11 cellular contexts compared by ENCODE assay signal in genomic region chr13:23966221-23966690, GRCh38.
DNase-seq lines count a peak whose midpoint lies in the region; ATAC-seq and TF ChIP-seq lines count a peak whose summit lies in the region.
"Had no signal": no experiment of that assay in that cellular context is flagged by ENCODE, and none has a peak within 500 bp of the region (broad histone marks: within the 10 kb centered on the region; RNA-seq: fewer than 3 reads in every experiment).

No MANE protein-coding gene starts in this region.

- TF ChIP-seq POLR2A in stomach (IDR thresholded peaks at IDR 0.05): no peak

- H3K4me1 ChIP-seq in stomach: peaks cover 0 to 18% (median 8%) of the 10 kb centered on the region in 4 donors

- no peaks in the 10 kb centered on the region for H3K9me3 ChIP-seq in stomach

- H3K4me1 Mint-ChIP-seq in activated B cell treated with CpG ODN at 0.5 μM for 24 hours: peaks cover 4% of the 10 kb centered on the region

- H3K36me3 ChIP-seq in stomach: no peaks in the 10 kb centered on the region

- DNase-seq in activated CD8-positive, alpha-beta memory T cell treated with anti-CD3 and anti-CD28 coated beads for 24 hours: peak; percentile 52
- no peak for DNase-seq in activated CD8-positive, alpha-beta memory T cell treated with anti-CD3 and anti-CD28 coated beads, Interleukin-2, amount 50 U/mL, for 48 hours
- no peak for DNase-seq in activated B cell treated with CpG ODN at 0.5 μM for 24 hours
- peak; percentile 41 for DNase-seq in globus pallidus (ENCODE audit: low spot score)
- DNase-seq in stomach: no peak
- no peak for DNase-seq in NOMO-1 (lab: John Stamatoyannopoulos, UW; ENCODE audit: unreplicated experiment in 2 of 2)
- DNase-seq: KBM-7, NCI-H345, SHP77 treated with DMSO at 0.1 percent for 48 hours had no signal

- no peak for ATAC-seq in activated B cell treated with CpG ODN at 0.5 μM for 24 hours (ENCODE audit: low read depth)
- no peak for ATAC-seq in HG03175 (IDR thresholded peaks at IDR 0.05; ENCODE audit: unreplicated experiment)
- no peak for ATAC-seq in GM18519 (IDR thresholded peaks at IDR 0.05; ENCODE audit: low FRiP score, unreplicated experiment)

- 74 to 82% (median 80%) methylated on average over 6 of the region's 6 CpGs for WGBS in stomach, 5 donors

- peak overlapping the region in 3 of 5 donors; percentile 37 to 67 (median 45) for H3K27ac ChIP-seq in stomach

- peak overlapping the region in 3 of 4 donors; percentile 2 to 21 (median 7) for H3K4me3 ChIP-seq in stomach

- intact Hi-C loops in activated B cell treated with CpG ODN at 0.5 μM for 24 hours (cut with micrococcal nuclease): no loop called here
- intact Hi-C loops in stomach (cut with DNase I; ENCODE audit: low total_unique reads): no loop called here

- H3K36me3 Mint-ChIP-seq in activated B cell treated with CpG ODN at 0.5 μM for 24 hours (ENCODE audit: low read depth): no peaks in the 10 kb centered on the region

- POLR2A ChIA-PET in activated B cell treated with CpG ODN at 0.5 μM for 24 hours (lab: Charles Lee): no interaction called here

- H3K27me3 ChIP-seq in stomach: no peaks in the 10 kb centered on the region

- H3K4me3 Mint-ChIP-seq in activated B cell treated with CpG ODN at 0.5 μM for 24 hours: peak overlapping the region; percentile 25

- TF ChIP-seq CTCF in activated B cell treated with CpG ODN at 0.5 μM for 24 hours (IDR thresholded peaks at IDR 0.05) (no peak), stomach (IDR thresholded peaks at IDR 0.05) (no peak)

- no peaks in the 10 kb centered on the region for H3K9me3 Mint-ChIP-seq in activated B cell treated with CpG ODN at 0.5 μM for 24 hours

- no peak overlapping the region for H3K27ac Mint-ChIP-seq in activated B cell treated with CpG ODN at 0.5 μM for 24 hours

- CTCF ChIA-PET in activated B cell treated with CpG ODN at 0.5 μM for 24 hours (lab: Charles Lee): no interaction called here

- no peak for TF ChIP-seq EP300 in stomach (IDR thresholded peaks at IDR 0.05)

- H3K27me3 Mint-ChIP-seq in activated B cell treated with CpG ODN at 0.5 μM for 24 hours: no peaks in the 10 kb centered on the region

Comparison
In these comparisons a context has a peak if more than half of its experiments do, and no peak if none do; other contexts are left out.
1. DNase-seq: peak in activated CD8-positive, alpha-beta memory T cell treated with anti-CD3 and anti-CD28 coated beads for 24 hours (single experiment) and globus pallidus (single experiment); none in activated CD8-positive, alpha-beta memory T cell treated with anti-CD3 and anti-CD28 coated beads, Interleukin-2, amount 50 U/mL, for 48 hours (single experiment), activated B cell treated with CpG ODN at 0.5 μM for 24 hours (single experiment), stomach (single experiment) and NOMO-1 (0 of 2).